ENCODE assay signal across 19 cellular contexts in the genomic region with DNA sequence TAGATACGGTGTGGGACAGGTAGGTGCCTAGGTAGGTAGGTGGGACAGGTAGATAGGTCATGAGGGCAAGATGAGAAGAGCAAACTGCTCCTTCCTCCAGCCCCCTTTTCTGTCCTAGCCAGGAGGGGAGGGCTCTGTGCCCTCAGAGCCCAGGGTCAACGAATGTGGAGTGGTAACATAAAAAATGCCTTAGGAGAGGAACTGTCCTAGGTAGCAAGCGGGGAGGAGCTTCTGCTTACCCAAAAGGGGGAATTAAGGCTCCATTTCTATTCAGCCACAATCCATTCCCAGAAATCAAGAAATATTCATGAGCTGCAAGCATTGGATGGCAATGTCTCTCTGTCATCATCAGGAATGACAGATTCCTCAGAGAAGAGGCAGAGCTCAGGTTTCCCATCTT.
DNase-seq lines count a peak whose midpoint lies in the region; ATAC-seq, FAIRE-seq and TF ChIP-seq lines count a peak whose summit lies in the region.
"Had no signal": no experiment of that assay in that cellular context is flagged by ENCODE, and none has a peak within 500 bp of the region (broad histone marks: within the 10 kb centered on the region; RNA-seq: fewer than 3 reads in every experiment).

No MANE protein-coding gene starts in this region.

- no peaks in the 10 kb centered on the region for H3K4me1 ChIP-seq in GM12878 (ENCODE audit: control insufficient read depth, insufficient read depth, low read length)
- no peaks in the 10 kb centered on the region for H3K4me1 ChIP-seq in MM.1S (ENCODE audit: low read length)

- H3K9ac ChIP-seq in GM12878 (ENCODE audit: control insufficient read depth, insufficient read depth, low read length) (no peak overlapping the region), MM.1S (ENCODE audit: low read length) (no peak overlapping the region)
- H3K9ac ChIP-seq: GM23248 had no signal

- H3K9me3 ChIP-seq in GM12878 (replicated peaks; ENCODE audit: control insufficient read depth, insufficient read depth, low read length) (no peaks in the 10 kb centered on the region), MM.1S (replicated peaks; ENCODE audit: insufficient read depth, low read length) (no peaks in the 10 kb centered on the region)
- H3K9me3 ChIP-seq: BE2C, HAP-1 had no signal

- H3F3A ChIP-seq in MM.1S (ENCODE audit: insufficient read depth, low read length) = no peaks in the 10 kb centered on the region

- DNase-seq in DMS 273 (lab: John Stamatoyannopoulos, UW; ENCODE audit: unreplicated experiment) = peak; percentile 25
- no peak for DNase-seq in DMS 273 treated with DMSO at 0.1 percent for 48 hours (lab: John Stamatoyannopoulos, UW)
- DNase-seq in GM12878 (ENCODE audit: low read depth, low spot score) = no peak
- no peak for DNase-seq in nephron progenitor cell
- no peak for DNase-seq in activated gamma-delta T cell (lab: John Stamatoyannopoulos, UW)
- DNase-seq in naive thymus-derived CD8-positive, alpha-beta T cell = no peak
- no peak for DNase-seq in MM.1S
- DNase-seq: BE2C; CD8-positive, alpha-beta memory T cell; DMS153; DND-41; GM23248; Karpas-422; MV-4-11 had no signal

- POLR2A ChIA-PET in GM12878 (lab: Charles Lee) = no interaction called here
- POLR2A ChIA-PET in naive thymus-derived CD8-positive, alpha-beta T cell (lab: Charles Lee) = no interaction called here

- H3K79me2 ChIP-seq in GM12878 (ENCODE audit: control insufficient read depth, insufficient read depth, low read length) (no peaks in the 10 kb centered on the region), MM.1S (ENCODE audit: low read length) (no peaks in the 10 kb centered on the region)

- H3K4me3 ChIP-seq in GM12878 = no peak overlapping the region
- no peak overlapping the region for H3K4me3 ChIP-seq in MM.1S (ENCODE audit: low read length)
- H3K4me3 ChIP-seq: GM23248, HAP-1 had no signal

- TF ChIP-seq POLR2A in GM12878 (IDR thresholded peaks at IDR 0.05; ENCODE audit: low read depth, low read length) = no peak

- H2AFZ ChIP-seq in GM12878 (ENCODE audit: control insufficient read depth, low read depth, low read length) (no peak overlapping the region), MM.1S (ENCODE audit: low read length) (no peak overlapping the region)
- H2AFZ ChIP-seq: GM23248 had no signal

- H3K27ac ChIP-seq in GM12878 (ENCODE audit: control insufficient read depth, insufficient read depth) (no peak overlapping the region), MM.1S (ENCODE audit: low read length) (no peak overlapping the region)
- H3K27ac ChIP-seq: 22Rv1, GM23248, HL-60 had no signal

- H4K20me1 ChIP-seq in GM12878 (ENCODE audit: control insufficient read depth, insufficient read depth) (no peaks in the 10 kb centered on the region), MM.1S (ENCODE audit: insufficient read depth, low read length) (no peaks in the 10 kb centered on the region)

- no peak for TF ChIP-seq EP300 in GM12878 (IDR thresholded peaks at IDR 0.05; ENCODE audit: borderline replicate concordance in 1 of 2, control insufficient read depth in 1 of 2, low read depth in 2 of 2, low read length in 2 of 2)

- CTCF ChIA-PET in GM12878 (lab: Yijun Ruan, JAX) = interaction anchor here (1.7 to 2.6 kb wide), 2 partner anchors 62 to 166 kb away, joined by 3 to 10 read pairs; no protein-coding TSS in a partner anchor

- no peak for TF ChIP-seq RAD21 in GM12878 (IDR thresholded peaks at IDR 0.05; ENCODE audit: insufficient read depth, low read depth, low read length)

- in situ Hi-C loops in GM12878 (cut with MboI) = no loop called here

- H3K36me3 Mint-ChIP-seq in nephron progenitor cell (ENCODE audit: low read depth) = no peaks in the 10 kb centered on the region
- no peaks in the 10 kb centered on the region for H3K36me3 Mint-ChIP-seq in naive thymus-derived CD8-positive, alpha-beta T cell
- H3K36me3 Mint-ChIP-seq: CD14-positive monocyte; CD8-positive, alpha-beta memory T cell had no signal

- H3K9me3 Mint-ChIP-seq in nephron progenitor cell = no peaks in the 10 kb centered on the region
- no peaks in the 10 kb centered on the region for H3K9me3 Mint-ChIP-seq in naive thymus-derived CD8-positive, alpha-beta T cell
- H3K9me3 Mint-ChIP-seq: CD8-positive, alpha-beta memory T cell had no signal

- H3K36me3 ChIP-seq in GM12878 (ENCODE audit: control insufficient read depth in 2 of 2, insufficient read depth in 2 of 2, low read length in 1 of 2) (no peaks in the 10 kb centered on the region), MM.1S (replicated peaks; ENCODE audit: insufficient read depth, low read length) (no peaks in the 10 kb centered on the region)
- H3K36me3 ChIP-seq: BE2C, HAP-1 had no signal

- no peak overlapping the region for H3K4me2 ChIP-seq in GM12878 (ENCODE audit: control insufficient read depth, insufficient read depth)
- H3K4me2 ChIP-seq in MM.1S (ENCODE audit: low read depth, low read length) = no peak overlapping the region

- FAIRE-seq in GM12878 (lab: Jason Lieb, UNC) = no peak
- FAIRE-seq: GM18507 had no signal

- H3K9me2 ChIP-seq in MM.1S (replicated peaks; ENCODE audit: insufficient read depth, low read length) = no peaks in the 10 kb centered on the region

- ATAC-seq in GM12878 = no peak
- ATAC-seq in naive thymus-derived CD8-positive, alpha-beta T cell = no peak

- BruUV-seq in GM12878 (replicated peaks; lab: Mats Ljungman, UMichigan) = no TSS peak

- TF ChIP-seq CTCF in GM12878 (IDR thresholded peaks at IDR 0.05 in 2 of 3, conservative IDR thresholded peaks at IDR 0.05 in 1 of 3; ENCODE audit: control insufficient read depth in 2 of 3, extremely low read depth in 1 of 3, insufficient read depth in 1 of 3, low read depth in 3 of 3, low read length in 3 of 3) = no peak
- no peak for TF ChIP-seq CTCF in nephron progenitor cell (IDR thresholded peaks at IDR 0.05)
- TF ChIP-seq CTCF in MM.1S (IDR thresholded peaks at IDR 0.05; ENCODE audit: low read length) = no peak

- SMC1A ChIA-PET in GM12878 (lab: Charles Lee; ENCODE audit: uncharacterized antibody, unreplicated experiment) = interaction anchor here (1.2 to 1.3 kb wide), 2 partner anchors 12 to 61 kb away, joined by 3 to 4 read pairs; no protein-coding TSS in a partner anchor

- RAD21 ChIA-PET in GM12878 (lab: Charles Lee; ENCODE audit: unreplicated experiment) = no interaction called here

- H3K27me3 ChIP-seq in GM12878 (replicated peaks in 1 of 2; ENCODE audit: control insufficient read depth in 2 of 2, insufficient read depth in 2 of 2, low read length in 1 of 2) = no peaks in the 10 kb centered on the region
- H3K27me3 ChIP-seq in MM.1S (replicated peaks; ENCODE audit: insufficient read depth, low read length) = no peaks in the 10 kb centered on the region
- H3K27me3 ChIP-seq: BE2C had no signal

- 14% methylated on average over 3 of the region's 3 CpGs for WGBS in GM12878 (ENCODE audit: insufficient coverage, insufficient replicate concordance, low lambda C conversion rate, missing lambda C conversion rate)

- H3K4me3 Mint-ChIP-seq in nephron progenitor cell = no peak overlapping the region
- no peak overlapping the region for H3K4me3 Mint-ChIP-seq in naive thymus-derived CD8-positive, alpha-beta T cell
- H3K4me3 Mint-ChIP-seq: CD14-positive monocyte; CD8-positive, alpha-beta memory T cell had no signal

- peak overlapping the region; percentile 11 for H3K27ac Mint-ChIP-seq in nephron progenitor cell
- peak overlapping the region in 1 of 10 donors; percentile 5 for H3K27ac Mint-ChIP-seq in naive thymus-derived CD8-positive, alpha-beta T cell
- H3K27ac Mint-ChIP-seq: CD14-positive monocyte; CD8-positive, alpha-beta memory T cell had no signal

- intact Hi-C loops in GM12878 (cut with micrococcal nuclease; ENCODE audit: unreplicated experiment) = no loop called here

- peaks cover 20% of the 10 kb centered on the region for H3K27me3 Mint-ChIP-seq in nephron progenitor cell (ENCODE audit: low read depth, poor library complexity)
- H3K27me3 Mint-ChIP-seq in naive thymus-derived CD8-positive, alpha-beta T cell = peaks cover 11 to 33% (median 13%) of the 10 kb centered on the region in 5 donors

- peaks cover 42% of the 10 kb centered on the region for H3K4me1 Mint-ChIP-seq in nephron progenitor cell
- peaks cover 0 to 2% (median 0%) of the 10 kb centered on the region in 4 donors for H3K4me1 Mint-ChIP-seq in naive thymus-derived CD8-positive, alpha-beta T cell
- H3K4me1 Mint-ChIP-seq: CD14-positive monocyte; CD8-positive, alpha-beta memory T cell had no signal

TF ChIP-seq in GM12878, 131 proteins besides CTCF, POLR2A, EP300 and RAD21:
- TF ChIP-seq MEF2A (IDR thresholded peaks at IDR 0.05; ENCODE audit: insufficient read depth, low read depth, low read length) (no peak), ZZZ3 (IDR thresholded peaks at IDR 0.05; ENCODE audit: control insufficient read depth, insufficient read length, low read depth) (no peak)
- TF ChIP-seq, protein P1, sequence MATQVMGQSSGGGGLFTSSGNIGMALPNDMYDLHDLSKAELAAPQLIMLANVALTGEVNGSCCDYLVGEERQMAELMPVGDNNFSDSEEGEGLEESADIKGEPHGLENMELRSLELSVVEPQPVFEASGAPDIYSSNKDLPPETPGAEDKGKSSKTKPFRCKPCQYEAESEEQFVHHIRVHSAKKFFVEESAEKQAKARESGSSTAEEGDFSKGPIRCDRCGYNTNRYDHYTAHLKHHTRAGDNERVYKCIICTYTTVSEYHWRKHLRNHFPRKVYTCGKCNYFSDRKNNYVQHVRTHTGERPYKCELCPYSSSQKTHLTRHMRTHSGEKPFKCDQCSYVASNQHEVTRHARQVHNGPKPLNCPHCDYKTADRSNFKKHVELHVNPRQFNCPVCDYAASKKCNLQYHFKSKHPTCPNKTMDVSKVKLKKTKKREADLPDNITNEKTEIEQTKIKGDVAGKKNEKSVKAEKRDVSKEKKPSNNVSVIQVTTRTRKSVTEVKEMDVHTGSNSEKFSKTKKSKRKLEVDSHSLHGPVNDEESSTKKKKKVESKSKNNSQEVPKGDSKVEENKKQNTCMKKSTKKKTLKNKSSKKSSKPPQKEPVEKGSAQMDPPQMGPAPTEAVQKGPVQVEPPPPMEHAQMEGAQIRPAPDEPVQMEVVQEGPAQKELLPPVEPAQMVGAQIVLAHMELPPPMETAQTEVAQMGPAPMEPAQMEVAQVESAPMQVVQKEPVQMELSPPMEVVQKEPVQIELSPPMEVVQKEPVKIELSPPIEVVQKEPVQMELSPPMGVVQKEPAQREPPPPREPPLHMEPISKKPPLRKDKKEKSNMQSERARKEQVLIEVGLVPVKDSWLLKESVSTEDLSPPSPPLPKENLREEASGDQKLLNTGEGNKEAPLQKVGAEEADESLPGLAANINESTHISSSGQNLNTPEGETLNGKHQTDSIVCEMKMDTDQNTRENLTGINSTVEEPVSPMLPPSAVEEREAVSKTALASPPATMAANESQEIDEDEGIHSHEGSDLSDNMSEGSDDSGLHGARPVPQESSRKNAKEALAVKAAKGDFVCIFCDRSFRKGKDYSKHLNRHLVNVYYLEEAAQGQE (IDR thresholded peaks at IDR 0.05; ENCODE audit: low read depth, low read length) = peak; percentile 62; the same call in 1 of the 2 replicates
